In the genomic region with DNA sequence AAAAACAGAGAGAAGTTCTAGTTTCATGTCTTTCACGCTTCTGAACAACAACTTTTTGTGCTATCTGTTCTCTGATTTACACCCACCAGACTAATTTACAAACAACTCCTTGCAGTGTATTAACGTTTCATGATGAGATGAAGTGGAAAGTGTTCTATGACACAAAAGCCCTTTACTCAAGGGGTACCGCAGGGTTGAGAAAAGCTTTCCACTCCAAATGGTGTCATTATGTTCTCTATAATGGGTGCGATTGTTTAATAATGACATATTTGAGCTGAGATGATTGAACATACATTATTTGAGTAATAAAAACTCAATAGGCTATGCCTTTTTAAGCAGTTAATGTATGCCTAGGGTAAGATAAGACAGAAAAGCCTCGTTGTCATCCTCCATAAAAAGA, we compare ENCODE assay signal across 15 cellular contexts.
DNase-seq lines count a peak whose midpoint lies in the region; ATAC-seq, FAIRE-seq and TF ChIP-seq lines count a peak whose summit lies in the region.
"Had no signal": no experiment of that assay in that cellular context is flagged by ENCODE, and none has a peak within 500 bp of the region (broad histone marks: within the 10 kb centered on the region; RNA-seq: fewer than 3 reads in every experiment).

No MANE protein-coding gene starts in this region.

- in situ Hi-C loops in HepG2 (cut with HindIII; ENCODE audit: extremely low pct_ligation_motif_present, low pct_unique_long_range_greater_than_20kb), result no loop called here

- TF ChIP-seq CTCF in HepG2 (CRISPR knock-in tag; IDR thresholded peaks at IDR 0.05), result no peak
- TF ChIP-seq CTCF in right lobe of liver (IDR thresholded peaks at IDR 0.05), result no peak
- no peak for TF ChIP-seq CTCF in hepatocyte (IDR thresholded peaks at IDR 0.05; ENCODE audit: poor library complexity)
- no peak for TF ChIP-seq CTCF in left ventricle myocardium inferior (IDR thresholded peaks at IDR 0.05; ENCODE audit: borderline replicate concordance)

- H3K4me2 ChIP-seq in HepG2 (ENCODE audit: low read depth, low read length) (peak overlapping the region; percentile 44; the same call in 1 of the 2 replicates), hepatocyte (no peak overlapping the region)

- no peak overlapping the region for H2AFZ ChIP-seq in HepG2 (ENCODE audit: low read length)
- no peak overlapping the region for H2AFZ ChIP-seq in hepatocyte
- H2AFZ ChIP-seq: parathyroid adenoma had no signal

- WGBS in HepG2 (ENCODE audit: low lambda C conversion rate), result 90% methylated on average over 5 of the region's 5 CpGs
- WGBS in right lobe of liver (ENCODE audit: insufficient coverage, low coverage, low lambda C conversion rate, missing lambda C conversion rate), result 83% methylated on average over 5 of the region's 5 CpGs
- WGBS in hepatocyte (ENCODE audit: low lambda C conversion rate, missing lambda C conversion rate), result 84% methylated on average over 5 of the region's 5 CpGs

- CTCF ChIA-PET in HepG2 (lab: Yijun Ruan, JAX; ENCODE audit: low intra/inter-chr PET ratio, low total read pairs), result interaction anchor here (1.3 to 4.4 kb wide), 3 partner anchors 13 to 585 kb away, joined by 3 to 70 read pairs (median 17); no protein-coding TSS in a partner anchor

- peak overlapping the region; percentile 54; the same call in 1 of the 2 replicates for H3K9ac ChIP-seq in HepG2 (ENCODE audit: insufficient read depth, low read depth, low read length)
- H3K9ac ChIP-seq: parathyroid adenoma had no signal

- intact Hi-C loops in HepG2 (cut with micrococcal nuclease; ENCODE audit: unreplicated experiment) (loop anchor here (5.0 kb wide), 1 partner anchor 209 kb away; the partner anchor contains the start of gene SLC35F5), right lobe of liver (cut with DNase I) (no loop called here), left ventricle myocardium inferior (cut with micrococcal nuclease) (no loop called here)

- H3K27ac ChIP-seq in HepG2 (ENCODE audit: extremely low read length, insufficient read depth, low read length), result peak overlapping the region; percentile 79
- no peak overlapping the region for H3K27ac ChIP-seq in right lobe of liver
- H3K27ac ChIP-seq in hepatocyte, result peak overlapping the region; percentile 13
- no peak overlapping the region for H3K27ac ChIP-seq in left ventricle myocardium inferior (replicated peaks)
- H3K27ac ChIP-seq: brain microvascular endothelial cell, parathyroid adenoma, thyroid gland had no signal

- POLR2A ChIA-PET in HepG2 (lab: Yijun Ruan, JAX), result interaction anchor here (0.7 to 6.0 kb wide), 6 partner anchors 8 to 585 kb away, joined by 3 to 103 read pairs (median 4); partner anchors contain the start of gene SLC35F5

- no peaks in the 10 kb centered on the region for H3K9me2 ChIP-seq in hepatocyte (replicated peaks; ENCODE audit: insufficient read depth)

- no TSS peak for BruUV-seq in HepG2 (replicated peaks; lab: Mats Ljungman, UMichigan)

- ATAC-seq in HepG2 (no peak), right lobe of liver (no peak), GM18861 (IDR thresholded peaks at IDR 0.05; ENCODE audit: unreplicated experiment) (no peak)

- TF ChIP-seq POLR2A in HepG2 (IDR thresholded peaks at IDR 0.05; ENCODE audit: insufficient read depth in 1 of 2, low read depth in 2 of 2, low read length in 2 of 2) (no peak), right lobe of liver (IDR thresholded peaks at IDR 0.05) (no peak), H54 (IDR thresholded peaks at IDR 0.05; ENCODE audit: low read depth, low read length) (no peak)

- no peaks in the 10 kb centered on the region for H4K20me1 ChIP-seq in HepG2 (ENCODE audit: insufficient read depth, low read length)
- H4K20me1 ChIP-seq in hepatocyte (ENCODE audit: insufficient read depth, poor library complexity, severe bottlenecking), result no peaks in the 10 kb centered on the region

- H3K36me3 ChIP-seq in HepG2 (replicated peaks in 1 of 2; ENCODE audit: control insufficient read depth in 1 of 2, insufficient read depth in 2 of 2, low read length in 2 of 2), result no peaks in the 10 kb centered on the region
- no peaks in the 10 kb centered on the region for H3K36me3 ChIP-seq in right lobe of liver
- H3K36me3 ChIP-seq in hepatocyte (replicated peaks; ENCODE audit: insufficient read depth, low read depth), result no peaks in the 10 kb centered on the region
- H3K36me3 ChIP-seq in left ventricle myocardium inferior, result peaks cover 4% of the 10 kb centered on the region
- H3K36me3 ChIP-seq: thyroid gland had no signal

- H3K4me1 ChIP-seq in HepG2 (ENCODE audit: insufficient read depth, low read length) (peaks cover 39% of the 10 kb centered on the region), right lobe of liver (peaks cover 0 to 12% (median 3%) of the 10 kb centered on the region in 4 donors), hepatocyte (ENCODE audit: insufficient read depth) (peaks cover 8% of the 10 kb centered on the region), left ventricle myocardium inferior (peaks cover 19% of the 10 kb centered on the region)

- H3K27me3 ChIP-seq in HepG2 (ENCODE audit: control insufficient read depth in 1 of 2, insufficient read depth in 2 of 2, low read length in 2 of 2) (no peaks in the 10 kb centered on the region), right lobe of liver (no peaks in the 10 kb centered on the region), hepatocyte (no peaks in the 10 kb centered on the region), left ventricle myocardium inferior (ENCODE audit: low read depth) (no peaks in the 10 kb centered on the region)
- H3K27me3 ChIP-seq: brain microvascular endothelial cell, thyroid gland had no signal

- TF ChIP-seq EP300 in HepG2 (IDR thresholded peaks at IDR 0.05; ENCODE audit: low read depth in 2 of 2, low read length in 2 of 2), result no peak
- no peak for TF ChIP-seq EP300 in HepG2 (CRISPR knock-in tag; IDR thresholded peaks at IDR 0.05; ENCODE audit: borderline replicate concordance)

- DNase-seq in HepG2 (ENCODE audit: low spot score), result no peak
- DNase-seq in right lobe of liver, result no peak
- peak; percentile 13 for DNase-seq in NCI-H2227 (lab: John Stamatoyannopoulos, UW; ENCODE audit: unreplicated experiment)
- DNase-seq in hepatocyte (ENCODE audit: low spot score), result no peak
- DNase-seq in left ventricle myocardium inferior, result no peak
- DNase-seq in H54 (ENCODE audit: insufficient read length, low spot score), result no peak
- no peak for DNase-seq in midbrain (lab: John Stamatoyannopoulos, UW)
- DNase-seq: C1 segment of cervical spinal cord, NCI-H1092 treated with DMSO at 0.1 percent for 48 hours, NCI-H510A, right cardiac atrium, thyroid gland had no signal

- H3K9me3 ChIP-seq in HepG2 (ENCODE audit: low read length), result no peaks in the 10 kb centered on the region
- H3K9me3 ChIP-seq in right lobe of liver, result no peaks in the 10 kb centered on the region
- H3K9me3 ChIP-seq in hepatocyte (ENCODE audit: low read depth), result no peaks in the 10 kb centered on the region
- no peaks in the 10 kb centered on the region for H3K9me3 ChIP-seq in left ventricle myocardium inferior (replicated peaks)
- H3K9me3 ChIP-seq: thyroid gland had no signal

- no peaks in the 10 kb centered on the region for H3K79me2 ChIP-seq in HepG2 (ENCODE audit: insufficient read depth, low read length)
- no peaks in the 10 kb centered on the region for H3K79me2 ChIP-seq in hepatocyte
- H3K79me2 ChIP-seq: parathyroid adenoma had no signal

- H3K4me3 ChIP-seq in HepG2 (replicated peaks in 1 of 3; ENCODE audit: insufficient read depth in 1 of 3, low read depth in 2 of 3, low read length in 3 of 3) (no peak overlapping the region), right lobe of liver (no peak overlapping the region), hepatocyte (no peak overlapping the region), left ventricle myocardium inferior (no peak overlapping the region)
- H3K4me3 ChIP-seq: thyroid gland had no signal

- FAIRE-seq in HepG2 (lab: Jason Lieb, UNC) (no peak), H54 (lab: Jason Lieb, UNC) (no peak)

- no peak for TF ChIP-seq RAD21 in HepG2 (CRISPR knock-in tag; IDR thresholded peaks at IDR 0.05)

TF ChIP-seq in HepG2, 621 proteins besides CTCF, POLR2A, EP300 and RAD21 (continues in another document):
- no peak for TF ChIP-seq ARID5B (CRISPR knock-in tag; IDR thresholded peaks at IDR 0.05)

Comparison
In these comparisons a context has a peak if more than half of its experiments do, and no peak if none do; other contexts are left out.
1. H3K27ac ChIP-seq: peak in HepG2 (single experiment) and hepatocyte (single experiment); none in right lobe of liver (0 of 3) and left ventricle myocardium inferior (single experiment).